Comparison of ENCODE assay signal across 1 cellular context in the genomic region with DNA sequence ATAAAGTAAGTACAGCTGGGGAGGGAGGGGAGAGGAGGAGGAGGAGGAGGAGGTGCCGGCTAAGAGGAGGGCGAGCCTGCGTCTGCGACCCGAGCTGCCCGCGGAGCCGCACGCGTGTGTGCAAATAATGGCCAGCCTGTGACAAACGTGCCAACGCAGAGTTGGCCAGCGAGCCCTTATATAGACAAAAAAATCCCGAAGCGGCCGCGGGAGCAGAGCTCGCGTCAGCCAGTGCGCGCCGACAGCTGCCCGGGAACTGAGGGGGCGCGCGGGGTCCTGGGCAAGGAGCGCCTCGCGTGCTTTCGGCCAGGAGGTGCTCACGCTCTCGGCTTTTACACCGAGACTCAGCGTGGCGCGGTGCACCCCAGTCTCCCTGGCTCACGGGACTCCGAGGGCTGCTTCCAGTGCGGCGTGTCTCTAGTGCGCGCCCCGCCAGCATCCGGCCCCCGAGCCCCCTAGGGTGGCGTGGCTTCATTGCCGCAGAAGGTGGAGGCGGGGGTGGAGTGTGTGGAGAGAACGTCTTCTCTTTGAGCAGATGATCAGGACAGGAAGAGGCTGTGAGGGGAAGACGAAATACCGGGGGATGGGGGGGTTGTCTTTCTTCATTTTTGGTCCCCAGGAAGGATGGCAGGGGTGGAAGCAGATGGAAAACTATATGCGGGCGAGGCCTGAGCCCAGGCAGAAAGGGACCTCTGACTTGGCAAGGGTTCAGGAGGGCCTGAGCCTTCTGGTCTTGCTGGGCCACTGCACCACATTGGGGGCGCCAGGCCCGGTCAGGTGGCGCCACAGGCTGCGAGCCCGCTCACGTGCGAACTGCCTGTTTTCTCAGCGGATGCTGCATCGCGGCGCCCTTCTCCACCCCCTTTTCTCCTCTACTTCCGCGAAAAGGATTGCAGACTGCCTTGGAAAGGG.
TF ChIP-seq lines count a peak whose summit lies in the region.

No MANE protein-coding gene starts in this region.

TF ChIP-seq in neural cell, 6 proteins besides CTCF, POLR2A, EP300 and RAD21 (continued from another document):
- TF ChIP-seq, protein P1, sequence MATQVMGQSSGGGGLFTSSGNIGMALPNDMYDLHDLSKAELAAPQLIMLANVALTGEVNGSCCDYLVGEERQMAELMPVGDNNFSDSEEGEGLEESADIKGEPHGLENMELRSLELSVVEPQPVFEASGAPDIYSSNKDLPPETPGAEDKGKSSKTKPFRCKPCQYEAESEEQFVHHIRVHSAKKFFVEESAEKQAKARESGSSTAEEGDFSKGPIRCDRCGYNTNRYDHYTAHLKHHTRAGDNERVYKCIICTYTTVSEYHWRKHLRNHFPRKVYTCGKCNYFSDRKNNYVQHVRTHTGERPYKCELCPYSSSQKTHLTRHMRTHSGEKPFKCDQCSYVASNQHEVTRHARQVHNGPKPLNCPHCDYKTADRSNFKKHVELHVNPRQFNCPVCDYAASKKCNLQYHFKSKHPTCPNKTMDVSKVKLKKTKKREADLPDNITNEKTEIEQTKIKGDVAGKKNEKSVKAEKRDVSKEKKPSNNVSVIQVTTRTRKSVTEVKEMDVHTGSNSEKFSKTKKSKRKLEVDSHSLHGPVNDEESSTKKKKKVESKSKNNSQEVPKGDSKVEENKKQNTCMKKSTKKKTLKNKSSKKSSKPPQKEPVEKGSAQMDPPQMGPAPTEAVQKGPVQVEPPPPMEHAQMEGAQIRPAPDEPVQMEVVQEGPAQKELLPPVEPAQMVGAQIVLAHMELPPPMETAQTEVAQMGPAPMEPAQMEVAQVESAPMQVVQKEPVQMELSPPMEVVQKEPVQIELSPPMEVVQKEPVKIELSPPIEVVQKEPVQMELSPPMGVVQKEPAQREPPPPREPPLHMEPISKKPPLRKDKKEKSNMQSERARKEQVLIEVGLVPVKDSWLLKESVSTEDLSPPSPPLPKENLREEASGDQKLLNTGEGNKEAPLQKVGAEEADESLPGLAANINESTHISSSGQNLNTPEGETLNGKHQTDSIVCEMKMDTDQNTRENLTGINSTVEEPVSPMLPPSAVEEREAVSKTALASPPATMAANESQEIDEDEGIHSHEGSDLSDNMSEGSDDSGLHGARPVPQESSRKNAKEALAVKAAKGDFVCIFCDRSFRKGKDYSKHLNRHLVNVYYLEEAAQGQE (IDR thresholded peaks at IDR 0.05; ENCODE audit: borderline replicate concordance) = no peak
- no peak for TF ChIP-seq SMC3 (conservative IDR thresholded peaks at IDR 0.05; ENCODE audit: poor library complexity)
